Comparison of ENCODE assay signal across 1 cellular context in the genomic region with DNA sequence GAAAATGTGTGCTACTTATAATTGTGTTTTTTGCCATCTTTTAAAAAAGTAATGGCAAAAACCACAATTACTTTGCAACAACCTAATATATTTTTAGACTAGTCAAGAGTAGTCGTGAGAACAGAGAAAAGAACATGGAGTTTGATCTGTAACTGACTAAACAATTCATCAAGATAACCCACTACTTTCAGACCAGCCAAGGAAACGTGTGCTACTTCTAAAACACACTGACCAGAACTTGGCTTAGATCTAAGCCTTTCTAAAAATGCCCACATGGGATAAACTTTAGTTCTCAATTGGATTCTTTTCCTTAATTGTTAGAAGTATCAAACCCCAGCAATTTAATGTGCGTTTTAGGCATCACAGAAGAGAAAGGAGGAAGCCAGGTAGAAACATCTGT.
A peak's percentile ranks its signal among the peaks of the same experiment; 100 is the strongest.
TF ChIP-seq lines count a peak whose summit lies in the region.

No MANE protein-coding gene starts in this region.

TF ChIP-seq in GM12878, 131 proteins besides CTCF, POLR2A, EP300 and RAD21 (continued from another document):
- TF ChIP-seq, protein P1, sequence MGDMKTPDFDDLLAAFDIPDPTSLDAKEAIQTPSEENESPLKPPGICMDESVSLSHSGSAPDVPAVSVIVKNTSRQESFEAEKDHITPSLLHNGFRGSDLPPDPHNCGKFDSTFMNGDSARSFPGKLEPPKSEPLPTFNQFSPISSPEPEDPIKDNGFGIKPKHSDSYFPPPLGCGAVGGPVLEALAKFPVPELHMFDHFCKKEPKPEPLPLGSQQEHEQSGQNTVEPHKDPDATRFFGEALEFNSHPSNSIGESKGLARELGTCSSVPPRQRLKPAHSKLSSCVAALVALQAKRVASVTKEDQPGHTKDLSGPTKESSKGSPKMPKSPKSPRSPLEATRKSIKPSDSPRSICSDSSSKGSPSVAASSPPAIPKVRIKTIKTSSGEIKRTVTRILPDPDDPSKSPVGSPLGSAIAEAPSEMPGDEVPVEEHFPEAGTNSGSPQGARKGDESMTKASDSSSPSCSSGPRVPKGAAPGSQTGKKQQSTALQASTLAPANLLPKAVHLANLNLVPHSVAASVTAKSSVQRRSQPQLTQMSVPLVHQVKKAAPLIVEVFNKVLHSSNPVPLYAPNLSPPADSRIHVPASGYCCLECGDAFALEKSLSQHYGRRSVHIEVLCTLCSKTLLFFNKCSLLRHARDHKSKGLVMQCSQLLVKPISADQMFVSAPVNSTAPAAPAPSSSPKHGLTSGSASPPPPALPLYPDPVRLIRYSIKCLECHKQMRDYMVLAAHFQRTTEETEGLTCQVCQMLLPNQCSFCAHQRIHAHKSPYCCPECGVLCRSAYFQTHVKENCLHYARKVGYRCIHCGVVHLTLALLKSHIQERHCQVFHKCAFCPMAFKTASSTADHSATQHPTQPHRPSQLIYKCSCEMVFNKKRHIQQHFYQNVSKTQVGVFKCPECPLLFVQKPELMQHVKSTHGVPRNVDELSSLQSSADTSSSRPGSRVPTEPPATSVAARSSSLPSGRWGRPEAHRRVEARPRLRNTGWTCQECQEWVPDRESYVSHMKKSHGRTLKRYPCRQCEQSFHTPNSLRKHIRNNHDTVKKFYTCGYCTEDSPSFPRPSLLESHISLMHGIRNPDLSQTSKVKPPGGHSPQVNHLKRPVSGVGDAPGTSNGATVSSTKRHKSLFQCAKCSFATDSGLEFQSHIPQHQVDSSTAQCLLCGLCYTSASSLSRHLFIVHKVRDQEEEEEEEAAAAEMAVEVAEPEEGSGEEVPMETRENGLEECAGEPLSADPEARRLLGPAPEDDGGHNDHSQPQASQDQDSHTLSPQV (IDR thresholded peaks at IDR 0.05): 0 out of 2 replicates have a peak, but pooled peaks have one; percentile 22
